ENCODE assay signal across 19 cellular contexts in the genomic region with DNA sequence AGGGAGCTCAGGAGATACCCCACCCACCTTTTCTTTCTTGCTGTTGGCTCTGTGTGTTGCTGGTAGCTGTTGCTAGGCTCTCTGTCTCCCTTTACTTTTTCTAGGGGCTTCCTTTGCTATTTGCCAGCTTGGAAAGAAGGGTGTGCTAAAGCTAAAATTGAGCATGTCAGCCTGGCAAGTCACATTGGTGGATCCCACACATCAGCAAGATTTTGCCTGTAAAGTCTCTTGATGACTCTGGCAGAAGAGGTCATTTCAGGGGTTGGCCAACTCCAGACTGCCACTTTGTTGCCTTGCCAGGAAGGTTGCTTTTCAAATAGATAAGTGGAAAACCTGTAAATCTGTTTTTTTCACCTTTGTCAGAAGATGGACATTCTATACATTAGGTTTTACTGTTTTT.
"Had no signal": no experiment of that assay in that cellular context is flagged by ENCODE, and none has a peak within 500 bp of the region (broad histone marks: within the 10 kb centered on the region; RNA-seq: fewer than 3 reads in every experiment).

No MANE protein-coding gene starts in this region.

- H3K36me3 ChIP-seq: left lung, ovary, sigmoid colon, tibial artery had no signal

- H3K9me3 ChIP-seq: left lung, ovary, sigmoid colon, spleen, tibial artery had no signal

- H3K27me3 ChIP-seq: left lung, ovary, sigmoid colon, spleen, tibial artery had no signal

- H3K4me3 ChIP-seq: left lung, ovary, sigmoid colon, spleen, tibial artery had no signal

- H3K9me3 Mint-ChIP-seq: naive thymus-derived CD8-positive, alpha-beta T cell; stimulated activated naive B cell treated with anti-CD40 and anti-IgM and Interleukin-4, amounts not matched to agents 10 μg/mL and 1 μg/mL and 100 μg/mL, for 72 hours had no signal

- ATAC-seq: left lung; naive thymus-derived CD8-positive, alpha-beta T cell; stimulated activated naive B cell treated with anti-CD40 and anti-IgM and Interleukin-4, amounts not matched to agents 10 μg/mL and 1 μg/mL and 100 μg/mL, for 72 hours had no signal

- H3K4me3 Mint-ChIP-seq: stimulated activated naive B cell treated with anti-CD40 and anti-IgM and Interleukin-4, amounts not matched to agents 10 μg/mL and 1 μg/mL and 100 μg/mL, for 72 hours had no signal

- H3K27ac ChIP-seq: left lung, ovary, spleen, tibial artery, VCaP had no signal

- H3K27ac Mint-ChIP-seq: stimulated activated naive B cell treated with anti-CD40 and anti-IgM and Interleukin-4, amounts not matched to agents 10 μg/mL and 1 μg/mL and 100 μg/mL, for 72 hours had no signal

- DNase-seq: activated CD4-positive, alpha-beta T cell treated with anti-CD3 and anti-CD28 coated beads for 1 hour; activated CD8-positive, alpha-beta memory T cell treated with anti-CD3 and anti-CD28 coated beads for 24 hours; activated CD8-positive, alpha-beta memory T cell treated with anti-CD3 and anti-CD28 coated beads, Interleukin-2, amount 50 U/mL, for 48 hours; activated effector memory CD4-positive, alpha-beta T cell treated with Interleukin-2 at 50 U/mL for 16 hours; activated naive CD4-positive, alpha-beta T cell treated with anti-CD3 and anti-CD28 coated beads, Interleukin-2, amount 50 U/mL, for 16 hours; activated T-cell treated with anti-CD3 and anti-CD28 coated beads, Interleukin-2, amount 50 U/mL, for 48 hours; erythroblast; foreskin melanocyte; left lung; naive thymus-derived CD8-positive, alpha-beta T cell; ovary; sigmoid colon; spleen; stimulated activated CD4-positive, alpha-beta T cell treated with anti-CD3 and anti-CD28 coated beads, Interleukin-4, amount 100 ng/mL, for 4 hours; stimulated activated naive B cell treated with anti-CD40 and anti-IgM and Interleukin-4, amounts not matched to agents 10 μg/mL and 1 μg/mL and 100 μg/mL, for 72 hours; SW 1271; T-helper 2 cell; tibial artery had no signal

- H3K27me3 Mint-ChIP-seq: naive thymus-derived CD8-positive, alpha-beta T cell; stimulated activated naive B cell treated with anti-CD40 and anti-IgM and Interleukin-4, amounts not matched to agents 10 μg/mL and 1 μg/mL and 100 μg/mL, for 72 hours had no signal
